In genomic region chr14:102314242-102315011, GRCh38 we compare ENCODE assay signal across 1 cellular context.
TF ChIP-seq lines count a peak whose summit lies in the region.

No MANE protein-coding gene starts in this region.

TF ChIP-seq in HepG2, 621 proteins besides CTCF, POLR2A, EP300 and RAD21 (continued from another document and continues in another):
- TF ChIP-seq ETV5 (CRISPR knock-in tag; IDR thresholded peaks at IDR 0.05; ENCODE audit: borderline replicate concordance) (no peak), DPF2 (CRISPR knock-in tag; IDR thresholded peaks at IDR 0.05; ENCODE audit: borderline replicate concordance, low read depth) (no peak), ZBTB20 (CRISPR knock-in tag; IDR thresholded peaks at IDR 0.05; ENCODE audit: borderline replicate concordance, low read depth) (0 out of 2 replicates have a peak, but pooled peaks have one; percentile 37), HMGA1 (CRISPR knock-in tag; conservative IDR thresholded peaks at IDR 0.05) (no peak), SMAD3 (CRISPR knock-in tag; IDR thresholded peaks at IDR 0.05) (peak; percentile 85), ZBTB49 (CRISPR knock-in tag; IDR thresholded peaks at IDR 0.05; ENCODE audit: borderline replicate concordance) (no peak), GABPA (IDR thresholded peaks at IDR 0.05; ENCODE audit: low read depth, low read length) (no peak), GABPA (CRISPR knock-in tag; IDR thresholded peaks at IDR 0.05; ENCODE audit: low read depth) (0 out of 2 replicates have a peak, but pooled peaks have one; percentile 14), NAIF1 (CRISPR knock-in tag; IDR thresholded peaks at IDR 0.05; ENCODE audit: borderline replicate concordance) (no peak), NCOA5 (CRISPR knock-in tag; IDR thresholded peaks at IDR 0.05) (no peak), CREM (IDR thresholded peaks at IDR 0.05) (no peak), CREM (CRISPR knock-in tag; IDR thresholded peaks at IDR 0.05) (no peak), ZNF552 (CRISPR knock-in tag; IDR thresholded peaks at IDR 0.05; ENCODE audit: borderline replicate concordance) (no peak), ZNF34 (CRISPR knock-in tag; IDR thresholded peaks at IDR 0.05; ENCODE audit: borderline replicate concordance) (no peak), BCL6 (CRISPR knock-in tag; IDR thresholded peaks at IDR 0.05) (no peak), SKIL (CRISPR knock-in tag; IDR thresholded peaks at IDR 0.05; ENCODE audit: borderline replicate concordance) (no peak), ZNF547 (CRISPR knock-in tag; IDR thresholded peaks at IDR 0.05) (peak; percentile 62; the same call in 1 of the 2 replicates), FOSL2 (CRISPR knock-in tag; IDR thresholded peaks at IDR 0.05) (peak; percentile 14; the same call in 1 of the 2 replicates), DMTF1 (CRISPR knock-in tag; IDR thresholded peaks at IDR 0.05) (no peak), SALL1 (CRISPR knock-in tag; IDR thresholded peaks at IDR 0.05) (peak; percentile 63; the same call in 1 of the 2 replicates), ZFP41 (CRISPR knock-in tag; IDR thresholded peaks at IDR 0.05; ENCODE audit: borderline replicate concordance) (no peak), BRD4 (CRISPR knock-in tag; IDR thresholded peaks at IDR 0.05) (peak; percentile 81), MBD4 (IDR thresholded peaks at IDR 0.05; ENCODE audit: borderline replicate concordance, low read length) (no peak), ZNF441 (CRISPR knock-in tag; IDR thresholded peaks at IDR 0.05; ENCODE audit: borderline replicate concordance) (peak; percentile 48; the same call in 1 of the 2 replicates), ZNF546 (CRISPR knock-in tag; conservative IDR thresholded peaks at IDR 0.05) (0 out of 2 replicates have a peak, but pooled peaks have one; percentile 17), TBX2 (CRISPR knock-in tag; IDR thresholded peaks at IDR 0.05; ENCODE audit: borderline replicate concordance) (peak; percentile 16), EHMT2 (IDR thresholded peaks at IDR 0.05; ENCODE audit: borderline replicate concordance, low read depth, low read length) (no peak), NRL (CRISPR knock-in tag; IDR thresholded peaks at IDR 0.05; ENCODE audit: borderline replicate concordance) (peak; percentile 91), TARDBP (CRISPR knock-in tag; IDR thresholded peaks at IDR 0.05) (no peak), ZBTB3 (CRISPR knock-in tag; IDR thresholded peaks at IDR 0.05; ENCODE audit: borderline replicate concordance, low read depth) (no peak), MAF1 (CRISPR knock-in tag; IDR thresholded peaks at IDR 0.05; ENCODE audit: borderline replicate concordance) (no peak), ZNF761 (CRISPR knock-in tag; conservative IDR thresholded peaks at IDR 0.05) (peak; percentile 5; the same call in 1 of the 2 replicates), MED8 (CRISPR knock-in tag; IDR thresholded peaks at IDR 0.05; ENCODE audit: insufficient replicate concordance) (no peak), SETDB1 (CRISPR knock-in tag; IDR thresholded peaks at IDR 0.05; ENCODE audit: borderline replicate concordance) (no peak), NR2C2 (CRISPR knock-in tag; IDR thresholded peaks at IDR 0.05; ENCODE audit: borderline replicate concordance) (no peak; the same call in 1 of the 2 replicates), MAX (IDR thresholded peaks at IDR 0.05) (peak; percentile 97), SNAPC2 (CRISPR knock-in tag; IDR thresholded peaks at IDR 0.05) (no peak), HMG20A (CRISPR knock-in tag; IDR thresholded peaks at IDR 0.05; ENCODE audit: borderline replicate concordance) (peak; percentile 40; the same call in 1 of the 2 replicates), DBP (CRISPR knock-in tag; IDR thresholded peaks at IDR 0.05; ENCODE audit: not compliant biosample characterization) (peak; percentile 82), ZSCAN9 (CRISPR knock-in tag; IDR thresholded peaks at IDR 0.05; ENCODE audit: borderline replicate concordance) (peak; percentile 76), KLF12 (CRISPR knock-in tag; IDR thresholded peaks at IDR 0.05; ENCODE audit: borderline replicate concordance) (peak; percentile 45; the same call in 1 of the 2 replicates), ZNF44 (CRISPR knock-in tag; IDR thresholded peaks at IDR 0.05) (0 out of 2 replicates have a peak, but pooled peaks have one; percentile 37), ZNF598 (CRISPR knock-in tag; IDR thresholded peaks at IDR 0.05; ENCODE audit: borderline replicate concordance) (peak; percentile 84; the same call in 1 of the 2 replicates), ONECUT2 (CRISPR knock-in tag; IDR thresholded peaks at IDR 0.05) (no peak), ZNF556 (CRISPR knock-in tag; IDR thresholded peaks at IDR 0.05; ENCODE audit: borderline replicate concordance) (peak; percentile 63; the same call in 1 of the 2 replicates), ZNF782 (CRISPR knock-in tag; IDR thresholded peaks at IDR 0.05; ENCODE audit: borderline replicate concordance) (peak; percentile 47; the same call in 1 of the 2 replicates), SRF (IDR thresholded peaks at IDR 0.05; ENCODE audit: low read depth, low read length) (no peak), ZNF740 (CRISPR knock-in tag; IDR thresholded peaks at IDR 0.05) (peak; percentile 64; the same call in 1 of the 2 replicates), STAT6 (CRISPR knock-in tag; IDR thresholded peaks at IDR 0.05; ENCODE audit: borderline replicate concordance) (no peak), NPAS2 (CRISPR knock-in tag; IDR thresholded peaks at IDR 0.05; ENCODE audit: borderline replicate concordance) (no peak), ZNF687 (CRISPR knock-in tag; IDR thresholded peaks at IDR 0.05) (peak; percentile 97)
